Comparison of ENCODE assay signal across 8 cellular contexts in the genomic region with DNA sequence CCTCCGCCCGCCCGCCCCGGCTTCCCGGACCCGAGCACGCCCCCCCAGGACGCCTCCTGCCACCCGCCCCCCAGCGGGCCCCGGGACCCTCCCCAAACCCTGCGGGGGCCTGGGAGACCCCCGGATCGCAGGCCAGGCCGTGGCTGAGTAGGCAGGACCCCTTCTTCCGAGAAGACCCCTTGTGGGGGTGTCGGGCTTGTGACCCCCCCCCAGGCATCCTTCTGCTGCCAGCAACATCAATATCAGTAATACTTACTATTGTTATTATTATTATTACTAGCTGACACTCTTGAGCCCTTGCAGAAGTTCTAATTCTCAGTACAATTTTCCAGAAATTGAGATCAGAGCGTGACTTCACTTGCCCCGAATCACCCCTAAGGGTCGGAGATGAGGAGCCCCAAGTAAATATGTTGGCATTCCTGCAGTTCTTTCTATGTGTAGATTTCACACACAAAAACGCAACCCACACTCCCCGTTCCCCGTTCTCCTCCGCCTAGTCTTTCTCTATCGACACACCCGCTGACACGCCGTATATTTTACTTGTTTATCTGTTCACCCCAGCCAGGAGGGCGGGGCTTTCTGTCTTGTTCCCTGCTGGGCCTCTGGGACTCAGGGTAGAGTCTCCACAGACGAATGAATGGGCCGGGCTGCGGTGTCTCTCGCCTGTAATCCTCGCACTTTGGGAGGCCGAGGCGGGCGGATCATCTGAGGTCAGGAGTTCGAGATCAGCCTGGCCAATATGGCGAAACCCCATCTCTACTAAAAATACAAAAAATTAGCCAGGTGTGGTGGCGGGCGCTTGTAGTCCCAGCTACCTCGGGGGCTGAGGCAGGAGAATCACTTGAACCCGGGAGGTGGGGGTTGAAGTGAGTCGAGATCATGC. TPM values are rescaled to one million over a fixed set of nuclear protein-coding genes. Genes with fewer than 3 reads are reported as not detected.
A peak's percentile ranks its signal among the peaks of the same experiment; 100 is the strongest.
DNase-seq lines count a peak whose midpoint lies in the region; TF ChIP-seq lines count a peak whose summit lies in the region.

No MANE protein-coding gene starts in this region.

- H2AK5ac ChIP-seq in H9 (ENCODE audit: insufficient read length, low read length): no peak overlapping the region

- peak overlapping the region in 2 of 3 experiments; percentile 36 to 96; a peak in 4 of 7 replicates for H3K27ac Mint-ChIP-seq in H9

- no peak overlapping the region for H3K4ac ChIP-seq in H9 (ENCODE audit: low read depth, low read length)

- peaks cover 12 to 22% of the 10 kb centered on the region in 2 experiments for H3K4me1 Mint-ChIP-seq in H9

- H3K4me3 Mint-ChIP-seq in H9: peak overlapping the region; percentile 56 to 87

- no peaks in the 10 kb centered on the region; a peak in 1 of 7 replicates for H3K36me3 Mint-ChIP-seq in H9 (ENCODE audit: insufficient read depth in 1 of 3, low read depth in 3 of 3)

- no peaks in the 10 kb centered on the region for H3K9me3 ChIP-seq in H9 (ENCODE audit: control insufficient read depth, low read depth, low read length)
- no peaks in the 10 kb centered on the region for H3K9me3 ChIP-seq in effector memory CD4-positive, alpha-beta T cell (ENCODE audit: control insufficient read depth, low read length)
- H3K9me3 ChIP-seq in mesodermal cell (ENCODE audit: control insufficient read depth, low read length): no peaks in the 10 kb centered on the region

- H2BK20ac ChIP-seq in H9 (ENCODE audit: low read depth, low read length, poor library complexity, severe bottlenecking): no peak overlapping the region

- H2AFZ ChIP-seq in H9 (ENCODE audit: low read length): no peak overlapping the region

- H3K9ac ChIP-seq in H9 (ENCODE audit: extremely low read depth, insufficient read length, low read length): no peak overlapping the region

- H4K20me1 ChIP-seq in H9 (ENCODE audit: control insufficient read depth, insufficient read depth, insufficient read length): no peaks in the 10 kb centered on the region

- peaks cover 53% of the 10 kb centered on the region for H3K27me3 Mint-ChIP-seq in H9 (ENCODE audit: low read depth)

- H3K4me3 ChIP-seq in effector memory CD4-positive, alpha-beta T cell (ENCODE audit: insufficient read depth, low read depth, low read length, poor library complexity, severe bottlenecking): peak overlapping the region; percentile 53
- H3K4me3 ChIP-seq in mesodermal cell (ENCODE audit: extremely low read depth, insufficient read depth, low read length, poor library complexity, severe bottlenecking): peak overlapping the region; percentile 30

- no peaks in the 10 kb centered on the region for H3K27me3 ChIP-seq in H9 (ENCODE audit: insufficient read depth, low read length)
- H3K27me3 ChIP-seq in effector memory CD4-positive, alpha-beta T cell (replicated peaks; ENCODE audit: control insufficient read depth, insufficient read depth, low read length, poor library complexity, severe bottlenecking): no peaks in the 10 kb centered on the region

- no peaks in the 10 kb centered on the region for H3K79me1 ChIP-seq in H9 (ENCODE audit: insufficient read depth, low read depth, low read length, poor library complexity, severe bottlenecking)

- peak overlapping the region; percentile 59 for H3K4me2 ChIP-seq in H9 (ENCODE audit: insufficient read depth, insufficient read length, low read length)

- TF ChIP-seq CTCF in H9 (conservative IDR thresholded peaks at IDR 0.05): no peak

- H3K4me1 ChIP-seq in H9 (ENCODE audit: insufficient read depth, low read length) (peaks cover 2% of the 10 kb centered on the region; the same call in 1 of the 2 replicates), mesodermal cell (ENCODE audit: control insufficient read depth, insufficient read depth, low read length, poor library complexity, severe bottlenecking) (no peaks in the 10 kb centered on the region)
- peaks cover 4% of the 10 kb centered on the region for H3K4me1 ChIP-seq in effector memory CD4-positive, alpha-beta T cell (ENCODE audit: control insufficient read depth, insufficient read depth, low read length, poor library complexity, severe bottlenecking)

- H4K8ac ChIP-seq in H9 (replicated peaks; ENCODE audit: insufficient read length, low read depth, low read length): no peak overlapping the region

- no peak overlapping the region for H3T11ph ChIP-seq in H9 (ENCODE audit: low read length)

- H3K23ac ChIP-seq in H9 (ENCODE audit: insufficient read length, low read depth, low read length): no peak overlapping the region

- no peaks in the 10 kb centered on the region for H3K36me3 ChIP-seq in effector memory CD4-positive, alpha-beta T cell (ENCODE audit: control insufficient read depth, insufficient read depth, low read length)
- no peaks in the 10 kb centered on the region for H3K36me3 ChIP-seq in mesodermal cell (ENCODE audit: control insufficient read depth, insufficient read depth, low read length)

- no peak overlapping the region for H2BK15ac ChIP-seq in H9 (ENCODE audit: low read depth, low read length)

- no peak overlapping the region for H2BK120ac ChIP-seq in H9 (ENCODE audit: low read depth, low read length, poor library complexity, severe bottlenecking)

- DNase-seq in H9: peak; percentile 85
- DNase-seq in NCI-H345 (lab: John Stamatoyannopoulos, UW): peak; percentile 94
- peak; percentile 75 for DNase-seq in activated CD4-positive, alpha-beta T cell treated with anti-CD3 and anti-CD28 coated beads, Interleukin-2, amount 50 U/mL, for 1 hour
- DNase-seq in effector memory CD4-positive, alpha-beta T cell: peak in 2 of 3 donors; percentile 49 to 51
- DNase-seq in stimulated activated naive CD4-positive, alpha-beta T cell treated with Interleukin-2 at 50 U/mL for 16 hours (lab: John Stamatoyannopoulos, UW): peak; percentile 62
- no peak for DNase-seq in hippocampal formation (lab: John Stamatoyannopoulos, UW)
- no peak for DNase-seq in mesenteric fat pad (ENCODE audit: low spot score)

- H4K5ac ChIP-seq in H9 (ENCODE audit: insufficient read length, low read depth, low read length): no peak overlapping the region

- H2BK5ac ChIP-seq in H9 (ENCODE audit: insufficient read length, low read length): no peak overlapping the region

- no peak overlapping the region for H3K56ac ChIP-seq in H9 (ENCODE audit: insufficient read length, low read depth, low read length)

- peaks cover 7% of the 10 kb centered on the region for H3K23me2 ChIP-seq in H9 (ENCODE audit: insufficient read length, low read depth, low read length, poor library complexity, severe bottlenecking)

- no peak overlapping the region for H3K14ac ChIP-seq in H9 (ENCODE audit: insufficient read depth, low read length)

- H2BK12ac ChIP-seq in H9 (ENCODE audit: insufficient read length, low read depth, low read length): no peak overlapping the region

- H3K79me2 ChIP-seq in H9 (ENCODE audit: insufficient read depth, low read length): no peaks in the 10 kb centered on the region

- H3K18ac ChIP-seq in H9 (ENCODE audit: insufficient read length, low read depth, low read length): no peak overlapping the region

- no peak overlapping the region for H4K91ac ChIP-seq in H9 (ENCODE audit: insufficient read length, low read depth, low read length)

- no CpG with 5 or more reads among the region's 44 CpGs for WGBS in H9 (ENCODE audit: extremely low coverage, insufficient read length, low lambda C conversion rate)
- WGBS in mesodermal cell (ENCODE audit: insufficient coverage in 2 of 2), 2 experiments: 7 to 13% methylated on average over 19 to 26 of the region's 44 CpGs

- H3K9me3 Mint-ChIP-seq in H9: peaks cover 0 to 3% of the 10 kb centered on the region in 2 experiments; a peak in 2 of 5 replicates

- no peak overlapping the region for H3K27ac ChIP-seq in H9 (ENCODE audit: insufficient read length, low read depth, low read length)
- peak overlapping the region; percentile 31 for H3K27ac ChIP-seq in effector memory CD4-positive, alpha-beta T cell (ENCODE audit: insufficient read depth, low read length, poor library complexity, severe bottlenecking)
- H3K27ac ChIP-seq in mesodermal cell (ENCODE audit: low read depth, low read length, severe bottlenecking): peak overlapping the region; percentile 45

RNA-seq across cellular contexts. Expression of a gene that starts 14.7 kb away (rescaled TPM):
- 218 and 221 TPM in 2 replicates for total RNA-seq in H9 (2021)
- polyA plus RNA-seq in mesodermal cell (2013, experiment 1 of 2): 258 TPM
- polyA plus RNA-seq in mesodermal cell (2013, experiment 2 of 2): 274 TPM
- total RNA-seq in mesenteric fat pad: 367 TPM

RNA-seq across cellular contexts. Expression of a gene that starts 18.5 kb away (rescaled TPM):
- total RNA-seq in H9 (2021) (3.1 and 4.2 TPM in 2 replicates), mesenteric fat pad (35.6 TPM)
- 3.1 TPM for polyA plus RNA-seq in mesodermal cell (2013, experiment 1 of 2)
- 4.2 TPM for polyA plus RNA-seq in mesodermal cell (2013, experiment 2 of 2)

RNA-seq across cellular contexts. Expression of a gene that starts 46.6 kb away (rescaled TPM):
- 23.1 and 24.0 TPM in 2 replicates for total RNA-seq in H9 (2021)
- 23.3 TPM for polyA plus RNA-seq in mesodermal cell (2013, experiment 1 of 2)
- 19.4 TPM for polyA plus RNA-seq in mesodermal cell (2013, experiment 2 of 2)
- total RNA-seq in mesenteric fat pad: 54.3 TPM

Comparison
In these comparisons a context has a peak if more than half of its experiments do, and no peak if none do; other contexts are left out.
1. DNase-seq: peak in H9 (single experiment), NCI-H345 (single experiment), activated CD4-positive, alpha-beta T cell treated with anti-CD3 and anti-CD28 coated beads, Interleukin-2, amount 50 U/mL, for 1 hour (single experiment), effector memory CD4-positive, alpha-beta T cell (2 of 3) and stimulated activated naive CD4-positive, alpha-beta T cell treated with Interleukin-2 at 50 U/mL for 16 hours (single experiment); none in hippocampal formation (0 of 2) and mesenteric fat pad (single experiment).